In the genomic region with DNA sequence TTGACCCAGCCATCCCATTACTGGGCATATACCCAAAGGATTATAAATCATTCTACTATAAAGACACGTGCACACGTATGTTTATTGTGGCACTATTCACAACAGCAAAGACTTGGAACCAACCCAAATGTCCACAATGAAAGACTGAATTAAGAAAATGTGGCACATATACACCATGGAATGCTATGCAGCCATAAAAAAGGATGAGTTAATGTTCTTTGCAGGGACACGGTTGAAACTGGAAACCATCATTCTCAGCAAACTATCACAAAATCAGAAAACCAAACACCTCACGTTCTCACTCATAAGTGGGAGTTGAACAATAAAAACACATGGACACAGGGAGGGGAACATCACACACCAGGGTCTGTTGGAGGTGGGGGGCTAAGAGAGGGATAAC, we compare ENCODE assay signal across 7 cellular contexts. TPM values are rescaled to one million over a fixed set of nuclear protein-coding genes. Genes with fewer than 3 reads are reported as not detected.
"Had no signal": no experiment of that assay in that cellular context is flagged by ENCODE, and none has a peak within 500 bp of the region (broad histone marks: within the 10 kb centered on the region; RNA-seq: fewer than 3 reads in every experiment).

No MANE protein-coding gene starts in this region.

RNA-seq across cellular contexts. Expression of gene ADGRF1, which starts 47.3 kb away (rescaled TPM):
- total RNA-seq: left cardiac atrium, left ventricle myocardium inferior, left ventricle myocardium superior, liver, lung microvascular endothelial cell, mesenteric fat pad had no signal
- polyA plus RNA-seq: immature natural killer cell had no signal
